Comparison of ENCODE assay signal across 8 cellular contexts in the genomic region with DNA sequence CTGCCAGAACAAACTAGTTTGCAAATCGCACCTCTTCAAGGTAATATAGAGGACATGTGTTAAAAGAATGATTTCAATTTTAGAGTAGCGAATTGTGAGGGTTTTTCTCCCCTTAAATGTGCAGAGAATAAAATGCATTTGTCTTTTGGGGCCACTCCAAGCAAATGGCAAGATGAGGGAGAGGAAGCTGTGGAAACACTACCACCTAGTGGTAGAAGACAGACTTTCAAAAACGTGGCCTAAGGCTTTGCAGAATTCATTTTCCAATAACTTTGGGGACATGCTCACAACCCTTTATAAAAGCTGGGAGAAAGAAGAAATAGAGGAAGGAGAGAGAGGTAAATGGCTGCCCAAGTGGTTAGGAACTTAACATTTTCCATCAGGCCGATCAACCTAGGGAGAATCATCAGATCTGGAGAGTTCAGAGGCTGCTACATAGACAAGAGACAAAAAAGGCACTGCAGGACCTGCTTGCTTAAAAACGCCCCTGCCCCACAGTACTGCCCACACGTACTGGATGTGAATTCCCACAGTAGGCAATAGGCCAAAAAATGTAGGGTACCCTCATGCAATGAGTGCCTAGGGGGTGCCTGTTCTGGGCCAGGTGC. TPM values are rescaled to one million over a fixed set of nuclear protein-coding genes. Genes with fewer than 3 reads are reported as not detected.
DNase-seq lines count a peak whose midpoint lies in the region; FAIRE-seq and TF ChIP-seq lines count a peak whose summit lies in the region.

No MANE protein-coding gene starts in this region.

- no peaks in the 10 kb centered on the region for H3K36me3 Mint-ChIP-seq in activated CD4-positive, alpha-beta T cell treated with anti-CD3 and anti-CD28 coated beads, Interleukin-2, amount 10 ng/mL, durations not matched to agents 24 days and 14 days (ENCODE audit: low read depth)
- H3K36me3 Mint-ChIP-seq in MCF 10A (ENCODE audit: insufficient read depth, unreplicated experiment), result no peaks in the 10 kb centered on the region

- no peak overlapping the region for H3K27ac Mint-ChIP-seq in activated CD4-positive, alpha-beta T cell treated with anti-CD3 and anti-CD28 coated beads, Interleukin-2, amount 10 ng/mL, durations not matched to agents 24 days and 14 days
- no peak overlapping the region for H3K27ac Mint-ChIP-seq in MCF 10A (ENCODE audit: low read depth, unreplicated experiment)

- 8% methylated on average over 6 of the region's 6 CpGs for WGBS in suprapubic skin

- no peaks in the 10 kb centered on the region for H3K9me3 ChIP-seq in suprapubic skin

- no peaks in the 10 kb centered on the region for H3K4me1 Mint-ChIP-seq in activated CD4-positive, alpha-beta T cell treated with anti-CD3 and anti-CD28 coated beads, Interleukin-2, amount 10 ng/mL, durations not matched to agents 24 days and 14 days
- no peaks in the 10 kb centered on the region for H3K4me1 Mint-ChIP-seq in MCF 10A (ENCODE audit: insufficient read depth, unreplicated experiment)

- H3K4me3 ChIP-seq in suprapubic skin, result no peak overlapping the region

- FAIRE-seq in islet of Langerhans (lab: Jason Lieb, UNC), result peak; percentile 68

- BruUV-seq in MCF 10A (replicated peaks; lab: Mats Ljungman, UMichigan), result no TSS peak

- TF ChIP-seq EP300 in suprapubic skin (IDR thresholded peaks at IDR 0.05), result no peak

- H3K27me3 ChIP-seq in suprapubic skin, result peaks cover 15% of the 10 kb centered on the region

- H3K4me3 Mint-ChIP-seq in activated CD4-positive, alpha-beta T cell treated with anti-CD3 and anti-CD28 coated beads, Interleukin-2, amount 10 ng/mL, durations not matched to agents 24 days and 14 days, result no peak overlapping the region
- no peak overlapping the region for H3K4me3 Mint-ChIP-seq in MCF 10A (ENCODE audit: unreplicated experiment)

- no peak overlapping the region for H3K27ac ChIP-seq in suprapubic skin

- TF ChIP-seq POLR2A in suprapubic skin (IDR thresholded peaks at IDR 0.05), result no peak

- H3K36me3 ChIP-seq in suprapubic skin, result no peaks in the 10 kb centered on the region

- POLR2A ChIA-PET in MCF 10A (lab: Yijun Ruan, JAX), result interaction anchor here (0.6 kb wide), 1 partner anchor 532 kb away, joined by 3 read pairs; no protein-coding TSS in a partner anchor

- H3K27me3 Mint-ChIP-seq in activated CD4-positive, alpha-beta T cell treated with anti-CD3 and anti-CD28 coated beads, Interleukin-2, amount 10 ng/mL, durations not matched to agents 24 days and 14 days, result peaks cover 26% of the 10 kb centered on the region
- peaks cover 49% of the 10 kb centered on the region for H3K27me3 Mint-ChIP-seq in MCF 10A (ENCODE audit: insufficient read depth, unreplicated experiment)

- peak; percentile 79 for TF ChIP-seq CTCF in MCF 10A (IDR thresholded peaks at IDR 0.05; ENCODE audit: unreplicated experiment)
- peak; percentile 75 to 77 for TF ChIP-seq CTCF in suprapubic skin (IDR thresholded peaks at IDR 0.05)

- CTCF ChIA-PET in MCF 10A (lab: Yijun Ruan, JAX), result interaction anchor here (0.7 to 3.7 kb wide), 16 partner anchors 8 to 683 kb away, joined by 3 to 31 read pairs (median 4); partner anchors contain the start of gene KCNE2

- intact Hi-C loops in activated CD4-positive, alpha-beta T cell treated with anti-CD3 and anti-CD28 coated beads, Interleukin-2, amount 10 ng/mL, durations not matched to agents 24 days and 14 days (cut with micrococcal nuclease), result loop anchor here (1.0 kb wide), 1 partner anchor 120 kb away; no protein-coding TSS in a partner anchor
- intact Hi-C loops in MCF 10A (cut with micrococcal nuclease), result loop anchor here (1.0 kb wide), 2 partner anchors 263 to 269 kb away; no protein-coding TSS in a partner anchor

- no peaks in the 10 kb centered on the region for H3K9me3 Mint-ChIP-seq in activated CD4-positive, alpha-beta T cell treated with anti-CD3 and anti-CD28 coated beads, Interleukin-2, amount 10 ng/mL, durations not matched to agents 24 days and 14 days
- H3K9me3 Mint-ChIP-seq in MCF 10A (ENCODE audit: unreplicated experiment), result no peaks in the 10 kb centered on the region

- H3K4me1 ChIP-seq in suprapubic skin, result no peaks in the 10 kb centered on the region

- peak; percentile 83 for DNase-seq in activated CD4-positive, alpha-beta T cell treated with anti-CD3 and anti-CD28 coated beads, Interleukin-2, amount 10 ng/mL, durations not matched to agents 24 days and 14 days
- DNase-seq in activated CD4-positive, alpha-beta T cell treated with anti-CD3 and anti-CD28 coated beads, Interleukin-2, amount 50 U/mL, for 48 hours, result no peak
- DNase-seq in HT-29 (ENCODE audit: low spot score) (peak; percentile 55), NOMO-1 (lab: John Stamatoyannopoulos, UW; ENCODE audit: unreplicated experiment in 2 of 2) (peak; percentile 53 to 67), MCF 10A (ENCODE audit: unreplicated experiment) (peak; percentile 70), suprapubic skin (ENCODE audit: low spot score in 2 of 2) (peak in 1 of 2 donors; percentile 20), HK-2 (ENCODE audit: unreplicated experiment) (no peak)

RNA-seq across cellular contexts. Expression of gene RCAN1, which starts 15.7 kb away (rescaled TPM):
- 15.7 and 17.6 TPM in 2 replicates for total RNA-seq in activated CD4-positive, alpha-beta T cell treated with anti-CD3 and anti-CD28 coated beads, Interleukin-2, amount 10 ng/mL, durations not matched to agents 24 days and 14 days
- total RNA-seq in HT-29 (2014; rRNA removed; shearing (Covaris generic)), result 6.9 and 8.3 TPM in 2 replicates
- 11.9 and 18.4 TPM in 2 replicates for total RNA-seq in MCF 10A (2022)
- total RNA-seq in suprapubic skin, result 10 to 100 TPM in 3 of 4 donors, 1 to 10 TPM in 1; 8.7 to 27.5 (median 22.8) TPM

RNA-seq across cellular contexts. Expression of gene CLIC6, which starts 38.2 kb away (rescaled TPM):
- total RNA-seq in activated CD4-positive, alpha-beta T cell treated with anti-CD3 and anti-CD28 coated beads, Interleukin-2, amount 10 ng/mL, durations not matched to agents 24 days and 14 days, result not detected in 2 replicates
- not detected in 2 replicates for total RNA-seq in HT-29 (2014; rRNA removed; shearing (Covaris generic))
- total RNA-seq in MCF 10A (2022), result not detected in 2 replicates
- total RNA-seq in suprapubic skin, result 1 to 10 TPM; 2.5 to 10.0 (median 3.7) TPM

Comparison
In these comparisons a context has a peak if more than half of its experiments do, and no peak if none do; other contexts are left out.
1. DNase-seq: peak in activated CD4-positive, alpha-beta T cell treated with anti-CD3 and anti-CD28 coated beads, Interleukin-2, amount 10 ng/mL, durations not matched to agents 24 days and 14 days (single experiment), HT-29 (single experiment), NOMO-1 (2 of 2) and MCF 10A (single experiment); none in activated CD4-positive, alpha-beta T cell treated with anti-CD3 and anti-CD28 coated beads, Interleukin-2, amount 50 U/mL, for 48 hours (0 of 2) and HK-2 (single experiment).